In the genomic region with DNA sequence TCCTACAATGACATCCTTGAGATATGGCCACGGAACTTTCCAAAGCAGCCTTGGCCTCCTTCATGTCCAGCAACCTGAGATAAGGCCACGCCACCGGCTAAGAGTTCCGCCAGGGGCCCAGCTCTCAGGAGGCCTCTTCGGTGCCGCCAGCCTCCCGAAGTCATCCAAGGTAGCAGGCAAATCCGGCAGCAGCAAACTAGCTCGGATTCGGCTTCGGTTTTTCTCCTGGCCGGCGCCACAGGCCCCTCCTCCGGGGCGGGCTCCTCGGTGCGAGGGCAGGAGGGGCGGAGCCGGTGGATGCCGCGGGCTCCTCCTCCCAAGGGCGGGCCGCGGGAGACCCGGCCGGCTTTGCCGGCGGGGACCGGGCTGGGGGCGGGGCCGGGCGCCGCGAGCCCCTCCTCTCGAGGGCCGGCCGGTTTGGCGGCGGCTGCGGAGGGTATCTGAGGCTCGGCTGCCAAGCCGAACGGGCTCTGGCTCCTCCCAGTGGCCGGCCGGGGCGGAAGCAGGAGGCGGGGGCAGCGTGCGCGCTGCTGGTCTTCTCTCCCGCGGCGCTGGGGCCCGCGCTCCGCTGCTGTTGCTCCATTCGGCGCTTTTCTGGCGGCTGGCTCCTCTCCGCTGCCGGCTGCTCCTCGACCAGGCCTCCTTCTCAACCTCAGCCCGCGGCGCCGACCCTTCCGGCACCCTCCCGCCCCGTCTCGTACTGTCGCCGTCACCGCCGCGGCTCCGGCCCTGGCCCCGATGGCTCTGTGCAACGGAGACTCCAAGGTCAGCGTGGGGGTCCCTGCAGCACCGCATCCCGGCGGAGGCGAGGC, we compare ENCODE assay signal across 8 cellular contexts. TPM values are rescaled to one million over a fixed set of nuclear protein-coding genes. Genes with fewer than 3 reads are reported as not detected.
DNase-seq lines count a peak whose midpoint lies in the region; TF ChIP-seq lines count a peak whose summit lies in the region.

Gene GMPS (plus strand): TSS at position 518 of the 812 bp plus-strand sequence. CDS start 221 bp downstream, at position 739.

- peaks cover 16% of the 10 kb centered on the region for H3K36me3 Mint-ChIP-seq in neural progenitor cell

- peak; percentile 82 for DNase-seq in GF-D8 (lab: John Stamatoyannopoulos, UW)
- DNase-seq in HCEC 1CT: peak; percentile 93
- DNase-seq in MM.1S: peak; percentile 98
- DNase-seq in SIG-M5 (lab: John Stamatoyannopoulos, UW): peak; percentile 66
- DNase-seq in activated gamma-delta T cell treated with Interleukin-2 at 50 U/mL for 16 hours: peak; percentile 93
- DNase-seq in foreskin fibroblast: peak; percentile 93 to 98
- DNase-seq in neural progenitor cell (ENCODE audit: low spot score): peak; percentile 97
- DNase-seq in stromal cell of bone marrow (ENCODE audit: low read depth): peak; percentile 90

- H3K4me2 ChIP-seq in MM.1S (ENCODE audit: low read depth, low read length): peak within 1 kb of the TSS; percentile 97
- H3K4me2 ChIP-seq in neural progenitor cell: peak within 1 kb of the TSS; percentile 93

- H3K36me3 ChIP-seq in MM.1S (replicated peaks; ENCODE audit: insufficient read depth, low read length) (no peaks in the 10 kb centered on the region), neural progenitor cell (peaks cover 4% of the 10 kb centered on the region)

- H3K27ac ChIP-seq in MM.1S (ENCODE audit: low read length): peak within 1 kb of the TSS; percentile 87
- H3K27ac ChIP-seq in neural progenitor cell: peak within 1 kb of the TSS; percentile 96

- peak; percentile 38 for TF ChIP-seq CTCF in MM.1S (IDR thresholded peaks at IDR 0.05; ENCODE audit: low read length)
- TF ChIP-seq CTCF in foreskin fibroblast (IDR thresholded peaks at IDR 0.05; ENCODE audit: low read depth, low read length): peak; percentile 5
- TF ChIP-seq CTCF in neural progenitor cell (IDR thresholded peaks at IDR 0.05): peak; percentile 63

- no peaks in the 10 kb centered on the region for H3K27me3 ChIP-seq in MM.1S (replicated peaks; ENCODE audit: insufficient read depth, low read length)
- H3K27me3 ChIP-seq in neural progenitor cell: no peaks in the 10 kb centered on the region

- H3K9ac ChIP-seq in MM.1S (ENCODE audit: low read length) (peak within 1 kb of the TSS; percentile 97), neural progenitor cell (peak within 1 kb of the TSS; percentile 90)

- H3K9me3 Mint-ChIP-seq in neural progenitor cell: peaks cover 6% of the 10 kb centered on the region

- peak within 1 kb of the TSS; percentile 94 for H2AFZ ChIP-seq in MM.1S (ENCODE audit: low read length)
- H2AFZ ChIP-seq in neural progenitor cell (replicated peaks): peak within 1 kb of the TSS; percentile 69

- peaks cover 49% of the 10 kb centered on the region for H3K79me2 ChIP-seq in MM.1S (ENCODE audit: low read length)
- H3K79me2 ChIP-seq in neural progenitor cell (ENCODE audit: low read depth): peaks cover 48% of the 10 kb centered on the region

- H3F3A ChIP-seq in MM.1S (ENCODE audit: insufficient read depth, low read length) (peaks cover 18% of the 10 kb centered on the region), neural progenitor cell (ENCODE audit: low read depth) (peaks cover 31% of the 10 kb centered on the region)

- peak within 1 kb of the TSS; percentile 99 for H3K4me3 ChIP-seq in MM.1S (ENCODE audit: low read length)
- H3K4me3 ChIP-seq in foreskin fibroblast (ENCODE audit: low read depth in 1 of 2, low read length in 2 of 2): peak within 1 kb of the TSS; percentile 76 to 79
- H3K4me3 ChIP-seq in neural progenitor cell: peak within 1 kb of the TSS; percentile 97

- peaks cover 21% of the 10 kb centered on the region for H3K4me1 Mint-ChIP-seq in neural progenitor cell

- peaks cover 10% of the 10 kb centered on the region for H3K27me3 Mint-ChIP-seq in neural progenitor cell (ENCODE audit: insufficient read depth, low read depth)

- H3K27ac Mint-ChIP-seq in neural progenitor cell: peak within 1 kb of the TSS; percentile 99

- H3K4me1 ChIP-seq in MM.1S (ENCODE audit: low read length) (peaks cover 17% of the 10 kb centered on the region), neural progenitor cell (peaks cover 17% of the 10 kb centered on the region)

- peak within 1 kb of the TSS; percentile 99 for H3K4me3 Mint-ChIP-seq in neural progenitor cell

- H3K9me3 ChIP-seq in MM.1S (replicated peaks; ENCODE audit: insufficient read depth, low read length) (no peaks in the 10 kb centered on the region), neural progenitor cell (ENCODE audit: low read depth) (no peaks in the 10 kb centered on the region)

- H4K20me1 ChIP-seq in MM.1S (ENCODE audit: insufficient read depth, low read length) (peaks cover 28% of the 10 kb centered on the region), neural progenitor cell (ENCODE audit: low read depth) (peaks cover 37% of the 10 kb centered on the region)

- H3K9me2 ChIP-seq in MM.1S (replicated peaks; ENCODE audit: insufficient read depth, low read length): no peaks in the 10 kb centered on the region

RNA-seq across cellular contexts. Expression of gene GMPS, which starts in this region (rescaled TPM):
- total RNA-seq in neural progenitor cell (ENCODE audit: low replicate concordance): 156 and 279 TPM in 2 replicates

Comparison
In these comparisons a context has a peak if more than half of its experiments do, and no peak if none do; other contexts are left out.
1. Peak in every context shown above with its lines: DNase-seq, H3K4me3 ChIP-seq and H3K27ac ChIP-seq.
2. CTCF ChIP-seq: peak in every context shown above with its lines; median percentile 63 in neural progenitor cell; 38 in MM.1S; 5 in foreskin fibroblast.